ENCODE assay signal across 8 cellular contexts in genomic region chr5:151155149-151155776, GRCh38. TPM values are rescaled to one million over a fixed set of nuclear protein-coding genes. Genes with fewer than 3 reads are reported as not detected.
A peak's percentile ranks its signal among the peaks of the same experiment; 100 is the strongest.
DNase-seq lines count a peak whose midpoint lies in the region; ATAC-seq and TF ChIP-seq lines count a peak whose summit lies in the region.

No MANE protein-coding gene starts in this region.

- peaks cover 11 to 21% of the 10 kb centered on the region in 2 donors for H3K36me3 Mint-ChIP-seq in activated naive CD4-positive, alpha-beta T cell treated with anti-CD3 and anti-CD28 coated beads, Interleukin-2, amount 50 U/mL, for 72 hours

- H3K36me3 ChIP-seq in cardiac muscle cell (no peaks in the 10 kb centered on the region), MG63 (peaks cover 20% of the 10 kb centered on the region), upper lobe of right lung (no peaks in the 10 kb centered on the region)

- no peaks in the 10 kb centered on the region for H3K27me3 ChIP-seq in cardiac muscle cell
- no peaks in the 10 kb centered on the region for H3K27me3 ChIP-seq in MG63
- no peaks in the 10 kb centered on the region for H3K27me3 ChIP-seq in mononuclear cell (ENCODE audit: insufficient read depth, low read length)
- no peaks in the 10 kb centered on the region for H3K27me3 ChIP-seq in upper lobe of right lung

- DNase-seq in cardiac muscle cell (ENCODE audit: low read depth in 1 of 2, low spot score in 1 of 2), result peak in 1 of 2 donors; percentile 30
- DNase-seq in Right ventricle myocardium inferior (ENCODE audit: missing footprints), result no peak
- peak; percentile 42 for DNase-seq in MG63
- peak in 1 of 2 donors; percentile 39 for DNase-seq in activated naive CD4-positive, alpha-beta T cell treated with anti-CD3 and anti-CD28 coated beads, Interleukin-2, amount 50 U/mL, for 72 hours (ENCODE audit: low spot score in 2 of 2)
- no peak for DNase-seq in upper lobe of right lung
- DNase-seq in NCI-H2196 treated with DMSO at 0.1 percent for 48 hours (lab: John Stamatoyannopoulos, UW; ENCODE audit: unreplicated experiment), result no peak
- no peak for DNase-seq in DMS53 (lab: John Stamatoyannopoulos, UW)

- H3K4me3 ChIP-seq in cardiac muscle cell (peak overlapping the region; percentile 86), MG63 (no peak overlapping the region), mononuclear cell (ENCODE audit: low read length) (peak overlapping the region; percentile 84), upper lobe of right lung (peak overlapping the region; percentile 71)

- intact Hi-C loops in Right ventricle myocardium inferior (cut with DNase I) (loop anchor here (5.0 kb wide), 1 partner anchor 67 kb away; the partner anchor contains the start of gene CCDC69), upper lobe of right lung (cut with DNase I) (no loop called here)

- TF ChIP-seq CTCF in cardiac muscle cell (IDR thresholded peaks at IDR 0.05; ENCODE audit: low read depth, low read length), result no peak
- TF ChIP-seq CTCF in upper lobe of right lung (IDR thresholded peaks at IDR 0.05), result no peak

- peaks cover 61% of the 10 kb centered on the region for H3K4me1 ChIP-seq in cardiac muscle cell (ENCODE audit: low read depth)
- H3K4me1 ChIP-seq in mononuclear cell (ENCODE audit: insufficient read depth, low read length), result peaks cover 92% of the 10 kb centered on the region
- peaks cover 65% of the 10 kb centered on the region for H3K4me1 ChIP-seq in upper lobe of right lung

- no peak for ATAC-seq in Right ventricle myocardium inferior
- ATAC-seq in activated naive CD4-positive, alpha-beta T cell treated with anti-CD3 and anti-CD28 coated beads, Interleukin-2, amount 50 U/mL, for 72 hours, result peak in 1 of 2 donors; percentile 11
- no peak for ATAC-seq in upper lobe of right lung

- peak overlapping the region; percentile 86 to 97 for H3K27ac Mint-ChIP-seq in activated naive CD4-positive, alpha-beta T cell treated with anti-CD3 and anti-CD28 coated beads, Interleukin-2, amount 50 U/mL, for 72 hours

- H3K27ac ChIP-seq in cardiac muscle cell, result peak overlapping the region; percentile 93
- H3K27ac ChIP-seq in upper lobe of right lung, result peak overlapping the region; percentile 82

- no peaks in the 10 kb centered on the region for H3K9me3 Mint-ChIP-seq in activated naive CD4-positive, alpha-beta T cell treated with anti-CD3 and anti-CD28 coated beads, Interleukin-2, amount 50 U/mL, for 72 hours

- H3K9me3 ChIP-seq in cardiac muscle cell (ENCODE audit: low read depth), result no peaks in the 10 kb centered on the region
- H3K9me3 ChIP-seq in MG63, result no peaks in the 10 kb centered on the region
- H3K9me3 ChIP-seq in mononuclear cell (ENCODE audit: low read depth, low read length), result no peaks in the 10 kb centered on the region
- H3K9me3 ChIP-seq in upper lobe of right lung, result no peaks in the 10 kb centered on the region

RNA-seq across cellular contexts. Expression of gene ANXA6, which starts 2.3 kb away (rescaled TPM):
- 628 and 658 TPM in 2 replicates for total RNA-seq in cardiac muscle cell
- polyA plus RNA-seq in cardiac muscle cell, result 404 and 448 TPM in 2 replicates
- total RNA-seq in Right ventricle myocardium inferior, result 222 TPM
- total RNA-seq in MG63 (2014; rRNA removed; shearing (Covaris generic); ENCODE audit: low replicate concordance), result 222 and 331 TPM in 2 replicates
- total RNA-seq in activated naive CD4-positive, alpha-beta T cell treated with anti-CD3 and anti-CD28 coated beads, Interleukin-2, amount 50 U/mL, for 72 hours, result 100 to 1,000 TPM; 282 to 356 TPM
- total RNA-seq in mononuclear cell, result 127 TPM
- 143 TPM for total RNA-seq in upper lobe of right lung
